Comparison of ENCODE assay signal across 10 cellular contexts in the genomic region with DNA sequence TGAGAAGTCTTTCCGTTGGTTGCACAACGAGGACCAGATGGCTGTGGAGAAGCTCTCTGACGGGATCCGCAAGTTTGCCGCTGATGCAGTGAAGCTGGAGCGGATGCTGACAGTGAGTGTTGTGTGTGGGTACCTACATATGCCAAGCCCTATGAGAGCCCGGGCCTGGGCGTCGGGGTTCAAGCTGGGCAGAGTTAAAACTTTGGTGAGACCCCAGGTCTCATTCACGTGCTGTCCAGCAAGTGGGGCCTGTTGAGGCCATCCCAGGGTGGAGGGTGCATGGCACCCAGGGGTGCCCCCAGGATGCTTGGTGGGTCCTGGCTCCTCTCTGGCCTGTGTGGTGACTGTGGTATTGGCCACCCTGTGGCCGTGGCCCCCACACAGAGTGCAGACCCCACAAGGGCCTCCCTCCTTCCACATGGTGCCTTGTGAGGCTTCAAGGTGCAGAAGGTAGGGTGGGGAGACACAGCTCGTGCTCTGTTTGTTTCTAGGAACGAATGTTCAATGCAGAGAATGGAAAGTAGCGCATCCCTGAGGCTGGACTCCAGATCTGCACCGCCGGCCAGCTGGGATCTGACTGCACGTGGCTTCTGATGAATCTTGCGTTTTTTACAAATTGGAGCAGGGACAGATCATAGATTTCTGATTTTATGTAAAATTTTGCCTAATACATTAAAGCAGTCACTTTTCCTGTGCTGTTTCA. TPM values are rescaled to one million over a fixed set of nuclear protein-coding genes. Genes with fewer than 3 reads are reported as not detected.
DNase-seq lines count a peak whose midpoint lies in the region; ATAC-seq, FAIRE-seq and TF ChIP-seq lines count a peak whose summit lies in the region.
"Had no signal": no experiment of that assay in that cellular context is flagged by ENCODE, and none has a peak within 500 bp of the region (broad histone marks: within the 10 kb centered on the region; RNA-seq: fewer than 3 reads in every experiment).

No MANE protein-coding gene starts in this region.

- H4K5ac ChIP-seq in H1 (ENCODE audit: insufficient read length, low read depth, low read length): no peak overlapping the region

- TF ChIP-seq POLR2A in H1 (IDR thresholded peaks at IDR 0.05; ENCODE audit: control extremely low read depth in 1 of 2, low read depth in 2 of 2, low read length in 2 of 2): no peak

- H3K23me2 ChIP-seq in H1 (ENCODE audit: low read depth, low read length): no peaks in the 10 kb centered on the region

- no peak overlapping the region for H3K27ac ChIP-seq in heart right ventricle
- 0 out of 2 replicates have a peak overlapping the region, but pooled peaks have one; percentile 1 for H3K27ac ChIP-seq in H1 (ENCODE audit: low read depth, low read length)
- H3K27ac ChIP-seq in aorta (ENCODE audit: low read depth in 1 of 2, low read length in 2 of 2): no peak overlapping the region

- H3K18ac ChIP-seq in H1 (ENCODE audit: extremely low read depth, low read length): no peak overlapping the region

- no peak overlapping the region for H2BK12ac ChIP-seq in H1 (ENCODE audit: low read depth, low read length)

- H4K91ac ChIP-seq in H1 (replicated peaks; ENCODE audit: insufficient read length, low read length): no peak overlapping the region

- peak overlapping the region; percentile 77; the same call in 1 of the 2 replicates for H2BK5ac ChIP-seq in H1 (ENCODE audit: low read depth, low read length)

- no peaks in the 10 kb centered on the region for H3K27me3 ChIP-seq in heart right ventricle
- no peaks in the 10 kb centered on the region for H3K27me3 ChIP-seq in H1 (replicated peaks in 1 of 4; ENCODE audit: control insufficient read depth in 3 of 4, extremely low read depth in 1 of 4, insufficient read depth in 3 of 4, low read length in 3 of 4)
- no peaks in the 10 kb centered on the region for H3K27me3 ChIP-seq in aorta (ENCODE audit: control insufficient read depth in 1 of 2, insufficient read depth in 2 of 2, low read length in 1 of 2)
- H3K27me3 ChIP-seq: adrenal gland had no signal

- no peaks in the 10 kb centered on the region for H3K79me2 ChIP-seq in H1 (ENCODE audit: control insufficient read depth in 1 of 2, insufficient read depth in 2 of 2, low read length in 2 of 2)

- no peak for TF ChIP-seq RAD21 in H1 (IDR thresholded peaks at IDR 0.05 in 1 of 2, conservative IDR thresholded peaks at IDR 0.05 in 1 of 2; ENCODE audit: low read depth in 2 of 2, low read length in 2 of 2)

- no peak overlapping the region for H2AK5ac ChIP-seq in H1 (ENCODE audit: low read depth, low read length)

- no peak overlapping the region for H4K8ac ChIP-seq in H1 (ENCODE audit: extremely low read depth, insufficient read depth, low read length)

- POLR2A ChIA-PET in H1 (lab: Charles Lee; ENCODE audit: partially characterized antibody): interaction anchor here (1.1 to 35.3 kb wide), 11 partner anchors 2 to 151 kb away, joined by 3 to 636 read pairs (median 5); partner anchors contain the start of genes GATD1 and TALDO1

- H3K36me3 ChIP-seq in heart right ventricle (peaks cover 0 to 91% (median 42%) of the 10 kb centered on the region in 9 donors), H1 (ENCODE audit: control insufficient read depth in 2 of 4, insufficient read depth in 4 of 4, low read length in 3 of 4) (peaks cover 30 to 59% (median 33%) of the 10 kb centered on the region in 4 experiments), aorta (ENCODE audit: control insufficient read depth in 1 of 2, insufficient read depth in 2 of 2, low read length in 1 of 2) (peaks cover 3 to 5% of the 10 kb centered on the region in 2 donors)

- H3K4me1 ChIP-seq in heart right ventricle (no peaks in the 10 kb centered on the region), H1 (replicated peaks in 1 of 4; ENCODE audit: control insufficient read depth in 3 of 4, insufficient read depth in 4 of 4, low read length in 3 of 4) (peaks cover 0 to 12% (median 7%) of the 10 kb centered on the region in 4 experiments; a peak in 6 of 7 replicates), aorta (ENCODE audit: control insufficient read depth in 1 of 2, insufficient read depth in 2 of 2, low read length in 2 of 2) (no peaks in the 10 kb centered on the region)
- H3K4me1 ChIP-seq: adrenal gland had no signal

- DNase-seq in heart right ventricle (no peak), Right ventricle myocardium superior (no peak), H1 (ENCODE audit: low read depth in 1 of 2, low spot score in 2 of 2) (no peak), aorta (no peak), COLO829 (ENCODE audit: low spot score) (no peak), GDM1 (lab: John Stamatoyannopoulos, UW) (no peak)
- DNase-seq: cortex of kidney, NCI-H2029 had no signal

- CTCF ChIA-PET in H1 (lab: Charles Lee; ENCODE audit: partially characterized antibody): interaction anchor here (0.5 to 26.9 kb wide), 16 partner anchors 9 to 222 kb away, joined by 3 to 395 read pairs (median 4); partner anchors contain the start of genes TALDO1 and TMEM80

- no peak overlapping the region for H3K14ac ChIP-seq in H1 (ENCODE audit: insufficient read length)

- H3K56ac ChIP-seq in H1 (replicated peaks; ENCODE audit: insufficient read length, low read depth, low read length): no peak overlapping the region

- H2BK120ac ChIP-seq in H1 (replicated peaks; ENCODE audit: low read depth, low read length): no peak overlapping the region

- intact Hi-C loops in heart right ventricle (cut with DNase I) (no loop called here), Right ventricle myocardium superior (cut with DNase I) (no loop called here), aorta (cut with DNase I) (loop anchor here in 1 of 2 donors (5.0 kb wide), 1 partner anchor 102 kb away; no protein-coding TSS in a partner anchor)

- H3K23ac ChIP-seq in H1 (ENCODE audit: insufficient read length): no peak overlapping the region

- no peak for TF ChIP-seq EP300 in H1 (IDR thresholded peaks at IDR 0.05; ENCODE audit: borderline replicate concordance in 1 of 2, low read depth in 2 of 2, low read length in 2 of 2)

- H3K4me3 ChIP-seq in heart right ventricle (no peak overlapping the region), H1 (ENCODE audit: extremely low read depth in 1 of 4, insufficient read depth in 2 of 4, low read depth in 3 of 4, low read length in 4 of 4) (no peak overlapping the region), aorta (ENCODE audit: low read length in 2 of 2) (no peak overlapping the region)
- H3K4me3 ChIP-seq: adrenal gland had no signal

- H3K4ac ChIP-seq in H1 (replicated peaks; ENCODE audit: insufficient read length, low read depth, low read length): no peak overlapping the region

- no peak overlapping the region for H2AFZ ChIP-seq in H1 (ENCODE audit: low read length)

- H3K79me1 ChIP-seq in H1 (ENCODE audit: low read depth, low read length): peaks cover 7% of the 10 kb centered on the region; the same call in 1 of the 2 replicates

- H2BK20ac ChIP-seq in H1 (ENCODE audit: low read length): no peak overlapping the region

- ATAC-seq in heart right ventricle (peak in 5 of 8 donors; percentile 10 to 24 (median 14)), Right ventricle myocardium superior (ENCODE audit: poor library complexity) (no peak), aorta (ENCODE audit: low FRiP score) (peak; percentile 36)

- no peak for FAIRE-seq in H1 (lab: Jason Lieb, UNC)
- FAIRE-seq: D721Med had no signal

- H3K9ac ChIP-seq in H1 (replicated peaks in 1 of 4; ENCODE audit: extremely low read depth in 1 of 4, low read depth in 3 of 4, low read length in 3 of 4): no peak overlapping the region

- no peak overlapping the region for H3K4me2 ChIP-seq in H1 (ENCODE audit: insufficient read depth in 1 of 2, low read depth in 2 of 2, low read length in 2 of 2)

- WGBS in heart right ventricle, 2 donors: 86 to 87% methylated on average over 18 of the region's 18 CpGs
- WGBS in H1 (ENCODE audit: extremely low coverage in 1 of 2, insufficient coverage in 1 of 2, insufficient read length in 1 of 2, insufficient replicate concordance in 2 of 2, low coverage in 1 of 2, low lambda C conversion rate in 2 of 2, missing lambda C conversion rate in 1 of 2), 2 experiments: 93% methylated on average over 17 of the region's 18 CpGs; no CpG with 5 or more reads in 1 of the 2 experiments
- 81 to 82% methylated on average over 18 of the region's 18 CpGs for WGBS in aorta, 2 donors

- H2BK15ac ChIP-seq in H1 (ENCODE audit: low read length): no peak overlapping the region

- no peaks in the 10 kb centered on the region for H3K9me3 ChIP-seq in heart right ventricle
- H3K9me3 ChIP-seq in H1 (ENCODE audit: insufficient read depth in 2 of 2, low read depth in 1 of 2, low read length in 1 of 2): no peaks in the 10 kb centered on the region
- no peaks in the 10 kb centered on the region for H3K9me3 ChIP-seq in aorta (ENCODE audit: control insufficient read depth, low read length)
- H3K9me3 ChIP-seq: adrenal gland had no signal

- H4K20me1 ChIP-seq in H1 (replicated peaks in 1 of 2; ENCODE audit: control insufficient read depth in 1 of 2, insufficient read depth in 2 of 2, low read length in 2 of 2): peaks cover 13 to 33% of the 10 kb centered on the region in 2 experiments

- TF ChIP-seq CTCF in heart right ventricle (IDR thresholded peaks at IDR 0.05): no peak
- TF ChIP-seq CTCF in H1 (IDR thresholded peaks at IDR 0.05; ENCODE audit: control extremely low read depth in 1 of 3, insufficient read depth in 1 of 3, low read depth in 1 of 3, low read length in 3 of 3): no peak

RNA-seq across cellular contexts. Expression of gene GATD1, which starts 12.8 kb away (rescaled TPM):
- total RNA-seq in heart right ventricle (10 to 100 TPM; 20.6 to 29.4 (median 26.0) TPM), Right ventricle myocardium superior (17.4 TPM), aorta (10 to 100 TPM; 36.1 to 52.7 TPM)
- polyA plus RNA-seq in heart right ventricle (10 to 100 TPM; 15.0 to 32.4 TPM), H1 (2011; rRNA removed) (54.8 and 101 TPM in 2 replicates), aorta (10 to 100 TPM in 1 of 2 donors, 1 to 10 TPM in 1; 9.6 to 32.5 TPM)
- total RNA-seq in H1 (2021; fragmentation: NEBNext Ultra II Directional; extraction: Animal tissue kit (Norgen Biotek cat#: 25700)): 47.5 and 54.9 TPM in 2 replicates
- 97.6 TPM for polyA plus RNA-seq in H1 (2011; cell fraction: cytosol; rRNA removed)
- 235 TPM for polyA plus RNA-seq in H1 (2011; cell fraction: nucleus; rRNA removed)
- 34.4 to 62.1 TPM (median 53.0 TPM) in 4 replicates for polyA plus RNA-seq in H1 (2012, experiment 1 of 2)
- 39.0 TPM for polyA plus RNA-seq in H1 (2012, experiment 2 of 2)
- polyA plus RNA-seq in H1 (2013, experiment 1 of 2): 46.9 TPM
- polyA plus RNA-seq in H1 (2013, experiment 2 of 2): 40.6 TPM
- polyA minus RNA-seq in H1 (2011; rRNA and poly(A)+ RNA removed): 17.0 and 20.4 TPM in 2 replicates
- polyA minus RNA-seq in H1 (2011; cell fraction: cytosol; rRNA and poly(A)+ RNA removed): 19.2 TPM
- 49.0 TPM for polyA minus RNA-seq in H1 (2011; cell fraction: nucleus; rRNA and poly(A)+ RNA removed)

RNA-seq across cellular contexts. Expression of gene TALDO1, which starts 17.2 kb away (rescaled TPM):
- 100 to 1,000 TPM in 5 of 10 donors, 10 to 100 TPM in 5; 76.2 to 115 (median 96.3) TPM for total RNA-seq in heart right ventricle
- polyA plus RNA-seq in heart right ventricle: 100 to 1,000 TPM in 1 of 2 donors, 10 to 100 TPM in 1; 55.3 to 124 TPM
- 90.1 TPM for total RNA-seq in Right ventricle myocardium superior
- 302 and 308 TPM in 2 replicates for total RNA-seq in H1 (2021; fragmentation: NEBNext Ultra II Directional; extraction: Animal tissue kit (Norgen Biotek cat#: 25700))
- 265 and 293 TPM in 2 replicates for polyA plus RNA-seq in H1 (2011; rRNA removed)
- 348 TPM for polyA plus RNA-seq in H1 (2011; cell fraction: cytosol; rRNA removed)
- polyA plus RNA-seq in H1 (2011; cell fraction: nucleus; rRNA removed): 319 TPM
- 296 to 332 TPM (median 325 TPM) in 4 replicates for polyA plus RNA-seq in H1 (2012, experiment 1 of 2)
- 421 TPM for polyA plus RNA-seq in H1 (2012, experiment 2 of 2)
- polyA plus RNA-seq in H1 (2013, experiment 1 of 2): 240 TPM
- polyA plus RNA-seq in H1 (2013, experiment 2 of 2): 235 TPM
- polyA minus RNA-seq in H1 (2011; rRNA and poly(A)+ RNA removed): 114 and 141 TPM in 2 replicates
- polyA minus RNA-seq in H1 (2011; cell fraction: cytosol; rRNA and poly(A)+ RNA removed): 161 TPM
- 71.4 TPM for polyA minus RNA-seq in H1 (2011; cell fraction: nucleus; rRNA and poly(A)+ RNA removed)
- 100 to 1,000 TPM; 113 to 130 TPM for total RNA-seq in aorta
- polyA plus RNA-seq in aorta: 100 to 1,000 TPM; 122 to 187 TPM

RNA-seq across cellular contexts. Expression of gene CEND1, which starts 25.4 kb away (rescaled TPM):
- total RNA-seq in heart right ventricle (under 1 TPM in 9 of 10 donors, not detected in 1; 0.22 to 0.80 (median 0.38) TPM), Right ventricle myocardium superior (0.19 TPM), aorta (not detected)
- polyA plus RNA-seq in heart right ventricle (under 1 TPM; 0.75 to 0.80 TPM), H1 (2011; rRNA removed) (0.82 and 1.3 TPM in 2 replicates), aorta (under 1 TPM in 1 of 2 donors, not detected in 1; 0.10 TPM)
- 5.0 and 5.7 TPM in 2 replicates for total RNA-seq in H1 (2021; fragmentation: NEBNext Ultra II Directional; extraction: Animal tissue kit (Norgen Biotek cat#: 25700))
- polyA plus RNA-seq in H1 (2011; cell fraction: cytosol; rRNA removed): 0.87 TPM
- polyA plus RNA-seq in H1 (2011; cell fraction: nucleus; rRNA removed): 1.7 TPM
- polyA plus RNA-seq in H1 (2012, experiment 1 of 2): 2.2 to 3.9 TPM (median 2.9 TPM) in 4 replicates
- polyA plus RNA-seq in H1 (2012, experiment 2 of 2): 1.8 TPM
- polyA plus RNA-seq in H1 (2013, experiment 1 of 2): 1.3 TPM
- 1.7 TPM for polyA plus RNA-seq in H1 (2013, experiment 2 of 2)
- not detected in 2 replicates for polyA minus RNA-seq in H1 (2011; rRNA and poly(A)+ RNA removed)
- 1.6 TPM for polyA minus RNA-seq in H1 (2011; cell fraction: cytosol; rRNA and poly(A)+ RNA removed)
- 0.60 TPM for polyA minus RNA-seq in H1 (2011; cell fraction: nucleus; rRNA and poly(A)+ RNA removed)

RNA-seq across cellular contexts. Expression of gene SLC25A22, which starts 33.6 kb away (rescaled TPM):
- total RNA-seq in heart right ventricle: 1 to 10 TPM; 2.2 to 8.6 (median 4.0) TPM
- polyA plus RNA-seq in heart right ventricle: 10 to 100 TPM in 1 of 2 donors, 1 to 10 TPM in 1; 3.0 to 11.1 TPM
- total RNA-seq in Right ventricle myocardium superior: 3.4 TPM
- total RNA-seq in H1 (2021; fragmentation: NEBNext Ultra II Directional; extraction: Animal tissue kit (Norgen Biotek cat#: 25700)): 48.0 and 54.3 TPM in 2 replicates
- polyA plus RNA-seq in H1 (2011; rRNA removed): 31.5 and 52.0 TPM in 2 replicates
- polyA plus RNA-seq in H1 (2011; cell fraction: cytosol; rRNA removed): 22.1 TPM
- 98.2 TPM for polyA plus RNA-seq in H1 (2011; cell fraction: nucleus; rRNA removed)
- polyA plus RNA-seq in H1 (2012, experiment 1 of 2): 21.5 to 44.0 TPM (median 35.8 TPM) in 4 replicates
- 29.6 TPM for polyA plus RNA-seq in H1 (2012, experiment 2 of 2)
- polyA plus RNA-seq in H1 (2013, experiment 1 of 2): 24.3 TPM
- 24.4 TPM for polyA plus RNA-seq in H1 (2013, experiment 2 of 2)
- 18.7 and 26.7 TPM in 2 replicates for polyA minus RNA-seq in H1 (2011; rRNA and poly(A)+ RNA removed)
- polyA minus RNA-seq in H1 (2011; cell fraction: cytosol; rRNA and poly(A)+ RNA removed): 21.4 TPM
- 27.1 TPM for polyA minus RNA-seq in H1 (2011; cell fraction: nucleus; rRNA and poly(A)+ RNA removed)
- 10 to 100 TPM; 10.1 to 12.9 TPM for total RNA-seq in aorta
- polyA plus RNA-seq in aorta: 1 to 10 TPM; 3.2 to 5.6 TPM

RNA-seq across cellular contexts. Expression of gene PIDD1, which starts 40.6 kb away (rescaled TPM):
- total RNA-seq in heart right ventricle (10 to 100 TPM in 3 of 10 donors, 1 to 10 TPM in 7; 5.2 to 13.9 (median 6.9) TPM), Right ventricle myocardium superior (7.3 TPM), aorta (10 to 100 TPM in 1 of 2 donors, 1 to 10 TPM in 1; 8.5 to 14.7 TPM)
- polyA plus RNA-seq in heart right ventricle (10 to 100 TPM in 1 of 2 donors, 1 to 10 TPM in 1; 6.3 to 32.4 TPM), H1 (2011; rRNA removed) (26.1 and 51.4 TPM in 2 replicates), aorta (10 to 100 TPM; 15.3 to 71.4 TPM)
- 18.9 and 24.9 TPM in 2 replicates for total RNA-seq in H1 (2021; fragmentation: NEBNext Ultra II Directional; extraction: Animal tissue kit (Norgen Biotek cat#: 25700))
- polyA plus RNA-seq in H1 (2011; cell fraction: cytosol; rRNA removed): 30.7 TPM
- polyA plus RNA-seq in H1 (2011; cell fraction: nucleus; rRNA removed): 219 TPM
- polyA plus RNA-seq in H1 (2012, experiment 1 of 2): 12.3 to 30.0 TPM (median 25.6 TPM) in 4 replicates
- polyA plus RNA-seq in H1 (2012, experiment 2 of 2): 17.5 TPM
- polyA plus RNA-seq in H1 (2013, experiment 1 of 2): 20.9 TPM
- 18.5 TPM for polyA plus RNA-seq in H1 (2013, experiment 2 of 2)
- polyA minus RNA-seq in H1 (2011; rRNA and poly(A)+ RNA removed): 5.4 and 5.8 TPM in 2 replicates
- 13.4 TPM for polyA minus RNA-seq in H1 (2011; cell fraction: cytosol; rRNA and poly(A)+ RNA removed)
- polyA minus RNA-seq in H1 (2011; cell fraction: nucleus; rRNA and poly(A)+ RNA removed): 47.6 TPM
